In the genomic region with DNA sequence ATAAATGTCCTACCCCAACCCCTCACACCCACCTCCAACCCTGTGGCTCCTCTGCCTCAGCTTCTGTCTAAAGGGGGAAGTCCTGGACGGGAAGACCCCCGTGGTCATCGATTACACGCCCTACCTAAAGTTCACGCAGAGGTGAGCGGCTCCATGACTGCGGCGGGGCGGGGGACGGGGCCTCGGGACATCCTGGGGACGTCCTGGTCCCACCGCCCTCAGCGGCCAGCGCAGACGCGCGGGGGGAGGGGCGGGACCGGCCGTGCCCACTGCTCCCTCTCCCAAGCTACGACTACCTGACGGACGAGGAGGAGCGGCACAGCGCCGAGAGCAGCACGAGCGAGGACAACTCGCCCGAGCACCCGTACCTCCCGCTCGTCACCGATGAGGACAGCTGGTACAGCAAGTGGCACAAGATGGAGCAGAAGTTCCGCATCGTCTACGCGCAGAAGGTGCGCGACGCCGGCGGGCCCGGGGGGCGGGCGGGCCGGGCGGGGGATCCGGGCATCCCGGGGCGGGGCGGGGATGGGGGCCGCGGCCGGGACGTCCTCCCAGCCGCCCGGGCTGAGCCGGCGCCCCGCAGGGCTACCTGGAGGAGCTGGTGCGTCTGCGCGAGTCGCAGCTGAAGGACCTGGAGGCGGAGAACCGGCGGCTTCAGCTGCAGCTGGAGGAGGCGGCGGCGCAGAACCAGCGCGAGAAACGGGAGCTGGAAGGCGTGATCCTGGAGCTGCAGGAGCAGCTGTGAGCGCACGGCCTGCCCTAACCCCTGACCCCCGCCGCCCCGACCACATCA, we compare ENCODE assay signal across 8 cellular contexts. TPM values are rescaled to one million over a fixed set of nuclear protein-coding genes. Genes with fewer than 3 reads are reported as not detected.
DNase-seq lines count a peak whose midpoint lies in the region; ATAC-seq, FAIRE-seq and TF ChIP-seq lines count a peak whose summit lies in the region.

No MANE protein-coding gene starts in this region.

- peaks cover 2 to 8% of the 10 kb centered on the region in 2 experiments for H4K20me1 ChIP-seq in H1 (replicated peaks in 1 of 2; ENCODE audit: control insufficient read depth in 1 of 2, insufficient read depth in 2 of 2, low read length in 2 of 2)

- no peaks in the 10 kb centered on the region for H3K79me1 ChIP-seq in H1 (ENCODE audit: low read depth, low read length)

- TF ChIP-seq CTCF in AG04450 (IDR thresholded peaks at IDR 0.05; ENCODE audit: low read depth, low read length): no peak
- no peak for TF ChIP-seq CTCF in GM20000 (IDR thresholded peaks at IDR 0.05; ENCODE audit: extremely low read depth, missing control alignments)
- no peak for TF ChIP-seq CTCF in H1 (IDR thresholded peaks at IDR 0.05; ENCODE audit: control extremely low read depth in 1 of 3, insufficient read depth in 1 of 3, low read depth in 1 of 3, low read length in 3 of 3)
- no peak for TF ChIP-seq CTCF in parathyroid adenoma (IDR thresholded peaks at IDR 0.05)

- H3K14ac ChIP-seq in H1 (ENCODE audit: insufficient read length): no peak overlapping the region

- peak overlapping the region; percentile 25; the same call in 1 of the 2 replicates for H2BK15ac ChIP-seq in H1 (ENCODE audit: low read length)

- peak overlapping the region; percentile 80 for H3K4me3 Mint-ChIP-seq in T-helper 2 cell treated with Interferon-gamma antibody and Interleukin-4, amounts not matched to agents 5 μg/mL and 100 μg/mL, for 36 hours

- ATAC-seq in HG02884 (IDR thresholded peaks at IDR 0.05; ENCODE audit: unreplicated experiment) (no peak), HG03045 (IDR thresholded peaks at IDR 0.05; ENCODE audit: unreplicated experiment) (no peak)

- peaks cover 5% of the 10 kb centered on the region for H3K36me3 Mint-ChIP-seq in T-helper 2 cell treated with Interferon-gamma antibody and Interleukin-4, amounts not matched to agents 5 μg/mL and 100 μg/mL, for 36 hours (ENCODE audit: low read depth)

- WGBS in H1 (ENCODE audit: extremely low coverage in 1 of 2, insufficient coverage in 1 of 2, insufficient read length in 1 of 2, insufficient replicate concordance in 2 of 2, low coverage in 1 of 2, low lambda C conversion rate in 2 of 2, missing lambda C conversion rate in 1 of 2), 2 experiments: 1% methylated on average over 16 of the region's 81 CpGs; no CpG with 5 or more reads in 1 of the 2 experiments

- H2BK12ac ChIP-seq in H1 (ENCODE audit: low read depth, low read length): peak overlapping the region; percentile 75; the same call in 1 of the 2 replicates

- no peak overlapping the region for H2AK5ac ChIP-seq in H1 (ENCODE audit: low read depth, low read length)

- H4K91ac ChIP-seq in H1 (replicated peaks; ENCODE audit: insufficient read length, low read length): peak overlapping the region; percentile 51

- H3K4me2 ChIP-seq in H1 (ENCODE audit: insufficient read depth in 1 of 2, low read depth in 2 of 2, low read length in 2 of 2): peak overlapping the region; percentile 97 to 99
- peak overlapping the region; percentile 77 for H3K4me2 ChIP-seq in parathyroid adenoma (ENCODE audit: low read length)

- H2AFZ ChIP-seq in H1 (ENCODE audit: low read length) (peak overlapping the region; percentile 55; the same call in 1 of the 2 replicates), parathyroid adenoma (no peak overlapping the region)

- H3K9me3 Mint-ChIP-seq in T-helper 2 cell treated with Interferon-gamma antibody and Interleukin-4, amounts not matched to agents 5 μg/mL and 100 μg/mL, for 36 hours: no peaks in the 10 kb centered on the region

- peaks cover 7 to 36% (median 29%) of the 10 kb centered on the region in 4 experiments for H3K4me1 ChIP-seq in H1 (replicated peaks in 1 of 4; ENCODE audit: control insufficient read depth in 3 of 4, insufficient read depth in 4 of 4, low read length in 3 of 4)
- peaks cover 8% of the 10 kb centered on the region for H3K4me1 ChIP-seq in parathyroid adenoma

- H3K4me3 ChIP-seq in AG04450 (ENCODE audit: low read depth, low read length) (peak overlapping the region; percentile 52), H1 (ENCODE audit: extremely low read depth in 1 of 4, insufficient read depth in 2 of 4, low read depth in 3 of 4, low read length in 4 of 4) (peak overlapping the region; percentile 40 to 67 (median 60)), parathyroid adenoma (ENCODE audit: low read depth, low read length) (peak overlapping the region; percentile 37)

- H3K18ac ChIP-seq in H1 (ENCODE audit: extremely low read depth, low read length): peak overlapping the region; percentile 25

- H3K27me3 ChIP-seq in AG04450 (ENCODE audit: control insufficient read depth, insufficient read depth, low read length) (peaks cover 56% of the 10 kb centered on the region), H1 (replicated peaks in 1 of 4; ENCODE audit: control insufficient read depth in 3 of 4, extremely low read depth in 1 of 4, insufficient read depth in 3 of 4, low read length in 3 of 4) (peaks cover 0 to 19% (median 17%) of the 10 kb centered on the region in 4 experiments; a peak in 6 of 7 replicates), parathyroid adenoma (ENCODE audit: control insufficient read depth, insufficient read depth, low read length) (no peaks in the 10 kb centered on the region)

- no peak overlapping the region for H4K5ac ChIP-seq in H1 (ENCODE audit: insufficient read length, low read depth, low read length)

- TF ChIP-seq RAD21 in H1 (IDR thresholded peaks at IDR 0.05 in 1 of 2, conservative IDR thresholded peaks at IDR 0.05 in 1 of 2; ENCODE audit: low read depth in 2 of 2, low read length in 2 of 2): no peak

- peak overlapping the region; percentile 16; the same call in 1 of the 2 replicates for H2BK5ac ChIP-seq in H1 (ENCODE audit: low read depth, low read length)

- H3K36me3 ChIP-seq in H1 (ENCODE audit: control insufficient read depth in 2 of 4, insufficient read depth in 4 of 4, low read length in 3 of 4) (peaks cover 0 to 7% (median 3%) of the 10 kb centered on the region in 4 experiments; a peak in 4 of 8 replicates), parathyroid adenoma (ENCODE audit: control insufficient read depth, insufficient read depth, low read length) (no peaks in the 10 kb centered on the region)

- H3K27ac ChIP-seq in AG04450 (ENCODE audit: low read depth, low read length) (no peak overlapping the region), H1 (ENCODE audit: low read depth, low read length) (no peak overlapping the region), parathyroid adenoma (peak overlapping the region; percentile 65)

- no peak overlapping the region for H3K27ac Mint-ChIP-seq in T-helper 2 cell treated with Interferon-gamma antibody and Interleukin-4, amounts not matched to agents 5 μg/mL and 100 μg/mL, for 36 hours

- TF ChIP-seq EP300 in H1 (IDR thresholded peaks at IDR 0.05; ENCODE audit: borderline replicate concordance in 1 of 2, low read depth in 2 of 2, low read length in 2 of 2): no peak

- no peak overlapping the region for H2BK120ac ChIP-seq in H1 (replicated peaks; ENCODE audit: low read depth, low read length)

- FAIRE-seq in H1 (lab: Jason Lieb, UNC): no peak

- H3K9ac ChIP-seq in H1 (replicated peaks in 1 of 4; ENCODE audit: extremely low read depth in 1 of 4, low read depth in 3 of 4, low read length in 3 of 4): no peak overlapping the region
- H3K9ac ChIP-seq in parathyroid adenoma: no peak overlapping the region

- peak overlapping the region; percentile 53 for H4K8ac ChIP-seq in H1 (ENCODE audit: extremely low read depth, insufficient read depth, low read length)

- H3K27me3 Mint-ChIP-seq in T-helper 2 cell treated with Interferon-gamma antibody and Interleukin-4, amounts not matched to agents 5 μg/mL and 100 μg/mL, for 36 hours (ENCODE audit: low read depth): peaks cover 52% of the 10 kb centered on the region

- DNase-seq in AG04450 (ENCODE audit: low read depth, low spot score): no peak
- peak; percentile 82 for DNase-seq in GM20000 (ENCODE audit: low spot score)
- DNase-seq in T-helper 2 cell treated with Interferon-gamma antibody and Interleukin-4, amounts not matched to agents 5 μg/mL and 100 μg/mL, for 36 hours (ENCODE audit: low spot score): peak; percentile 46
- peak in 1 of 2 experiments; percentile 81 for DNase-seq in H1 (ENCODE audit: low read depth in 1 of 2, low spot score in 2 of 2)
- DNase-seq in OCI-M2 (lab: John Stamatoyannopoulos, UW; ENCODE audit: unreplicated experiment): no peak

- no peak overlapping the region for H3K56ac ChIP-seq in H1 (replicated peaks; ENCODE audit: insufficient read length, low read depth, low read length)

- no peak for TF ChIP-seq POLR2A in H1 (IDR thresholded peaks at IDR 0.05; ENCODE audit: control extremely low read depth in 1 of 2, low read depth in 2 of 2, low read length in 2 of 2)

- H3K23ac ChIP-seq in H1 (ENCODE audit: insufficient read length): no peak overlapping the region

- POLR2A ChIA-PET in AG04450 (lab: Yijun Ruan, JAX): interaction anchor here (0.6 kb wide), 1 partner anchor 146 kb away, joined by 3 read pairs; no protein-coding TSS in a partner anchor
- POLR2A ChIA-PET in H1 (lab: Charles Lee; ENCODE audit: partially characterized antibody): interaction anchor here (0.7 to 14.6 kb wide), 10 partner anchors 10 to 128 kb away, joined by 3 to 135 read pairs (median 4); a partner anchor contains a TSS

- H3K9me3 ChIP-seq in AG04450 (ENCODE audit: control insufficient read depth, insufficient read depth, low read length) (peaks cover 3% of the 10 kb centered on the region; the same call in 1 of the 2 replicates), H1 (ENCODE audit: insufficient read depth in 2 of 2, low read depth in 1 of 2, low read length in 1 of 2) (no peaks in the 10 kb centered on the region), parathyroid adenoma (ENCODE audit: control insufficient read depth, low read length) (no peaks in the 10 kb centered on the region)

- H3K79me2 ChIP-seq in H1 (ENCODE audit: control insufficient read depth in 1 of 2, insufficient read depth in 2 of 2, low read length in 2 of 2) (no peaks in the 10 kb centered on the region), parathyroid adenoma (no peaks in the 10 kb centered on the region)

- CTCF ChIA-PET in AG04450 (lab: Charles Lee) (interaction anchor here (0.7 kb wide), 1 partner anchor 16 kb away, joined by 4 read pairs; no protein-coding TSS in a partner anchor), H1 (lab: Charles Lee; ENCODE audit: partially characterized antibody) (interaction anchor here (0.8 to 5.3 kb wide), 8 partner anchors 14 to 111 kb away, joined by 3 to 42 read pairs (median 4); no protein-coding TSS in a partner anchor)

- peaks cover 9% of the 10 kb centered on the region for H3K4me1 Mint-ChIP-seq in T-helper 2 cell treated with Interferon-gamma antibody and Interleukin-4, amounts not matched to agents 5 μg/mL and 100 μg/mL, for 36 hours (ENCODE audit: low read depth)

- no peak overlapping the region for H3K4ac ChIP-seq in H1 (replicated peaks; ENCODE audit: insufficient read length, low read depth, low read length)

- H3K23me2 ChIP-seq in H1 (ENCODE audit: low read depth, low read length): peaks cover 14% of the 10 kb centered on the region

- H2BK20ac ChIP-seq in H1 (ENCODE audit: low read length): no peak overlapping the region

RNA-seq across cellular contexts. Expression of a gene that starts 6.7 kb away (rescaled TPM):
- polyA plus RNA-seq in AG04450 (2011; rRNA removed) (0.11 TPM in 1 of 2 replicates, not detected in the other), H1 (2011; rRNA removed) (13.8 and 15.6 TPM in 2 replicates)
- polyA minus RNA-seq in AG04450 (2011; rRNA and poly(A)+ RNA removed): not detected in 2 replicates
- 6.1 and 6.4 TPM in 2 replicates for total RNA-seq in H1 (2021; fragmentation: NEBNext Ultra II Directional; extraction: Animal tissue kit (Norgen Biotek cat#: 25700))
- 11.9 TPM for polyA plus RNA-seq in H1 (2011; cell fraction: cytosol; rRNA removed)
- polyA plus RNA-seq in H1 (2011; cell fraction: nucleus; rRNA removed): 23.7 TPM
- polyA plus RNA-seq in H1 (2012, experiment 1 of 2): 4.5 to 8.2 TPM (median 6.2 TPM) in 4 replicates
- polyA plus RNA-seq in H1 (2012, experiment 2 of 2): 5.1 TPM
- polyA plus RNA-seq in H1 (2013, experiment 1 of 2): 4.7 TPM
- polyA plus RNA-seq in H1 (2013, experiment 2 of 2): 4.5 TPM
- 3.8 and 4.3 TPM in 2 replicates for polyA minus RNA-seq in H1 (2011; rRNA and poly(A)+ RNA removed)
- polyA minus RNA-seq in H1 (2011; cell fraction: cytosol; rRNA and poly(A)+ RNA removed): 6.8 TPM
- polyA minus RNA-seq in H1 (2011; cell fraction: nucleus; rRNA and poly(A)+ RNA removed): 3.4 TPM

RNA-seq across cellular contexts. Expression of a gene that starts 9.6 kb away (rescaled TPM):
- polyA plus RNA-seq in AG04450 (2011; rRNA removed) (32.1 and 43.4 TPM in 2 replicates), H1 (2011; rRNA removed) (291 and 408 TPM in 2 replicates)
- 22.4 and 34.7 TPM in 2 replicates for polyA minus RNA-seq in AG04450 (2011; rRNA and poly(A)+ RNA removed)
- total RNA-seq in H1 (2021; fragmentation: NEBNext Ultra II Directional; extraction: Animal tissue kit (Norgen Biotek cat#: 25700)): 189 and 200 TPM in 2 replicates
- 282 TPM for polyA plus RNA-seq in H1 (2011; cell fraction: cytosol; rRNA removed)
- polyA plus RNA-seq in H1 (2011; cell fraction: nucleus; rRNA removed): 575 TPM
- polyA plus RNA-seq in H1 (2012, experiment 1 of 2): 156 to 250 TPM (median 229 TPM) in 4 replicates
- 230 TPM for polyA plus RNA-seq in H1 (2012, experiment 2 of 2)
- polyA plus RNA-seq in H1 (2013, experiment 1 of 2): 181 TPM
- 173 TPM for polyA plus RNA-seq in H1 (2013, experiment 2 of 2)
- 74.8 and 88.3 TPM in 2 replicates for polyA minus RNA-seq in H1 (2011; rRNA and poly(A)+ RNA removed)
- 85.4 TPM for polyA minus RNA-seq in H1 (2011; cell fraction: cytosol; rRNA and poly(A)+ RNA removed)
- polyA minus RNA-seq in H1 (2011; cell fraction: nucleus; rRNA and poly(A)+ RNA removed): 119 TPM

RNA-seq across cellular contexts. Expression of a gene that starts 30.0 kb away (rescaled TPM):
- polyA plus RNA-seq in AG04450 (2011; rRNA removed): 203 and 322 TPM in 2 replicates
- 66.7 and 90.2 TPM in 2 replicates for polyA minus RNA-seq in AG04450 (2011; rRNA and poly(A)+ RNA removed)
- total RNA-seq in H1 (2021; fragmentation: NEBNext Ultra II Directional; extraction: Animal tissue kit (Norgen Biotek cat#: 25700)): 108 and 117 TPM in 2 replicates
- polyA plus RNA-seq in H1 (2011; rRNA removed): 387 and 526 TPM in 2 replicates
- 143 TPM for polyA plus RNA-seq in H1 (2011; cell fraction: cytosol; rRNA removed)
- polyA plus RNA-seq in H1 (2011; cell fraction: nucleus; rRNA removed): 360 TPM
- polyA plus RNA-seq in H1 (2012, experiment 1 of 2): 137 to 183 TPM (median 169 TPM) in 4 replicates
- 165 TPM for polyA plus RNA-seq in H1 (2012, experiment 2 of 2)
- 258 TPM for polyA plus RNA-seq in H1 (2013, experiment 1 of 2)
- 236 TPM for polyA plus RNA-seq in H1 (2013, experiment 2 of 2)
- 66.1 and 115 TPM in 2 replicates for polyA minus RNA-seq in H1 (2011; rRNA and poly(A)+ RNA removed)
- 135 TPM for polyA minus RNA-seq in H1 (2011; cell fraction: cytosol; rRNA and poly(A)+ RNA removed)
- 88.4 TPM for polyA minus RNA-seq in H1 (2011; cell fraction: nucleus; rRNA and poly(A)+ RNA removed)

RNA-seq across cellular contexts. Expression of a gene that starts 47.1 kb away (rescaled TPM):
- polyA plus RNA-seq in AG04450 (2011; rRNA removed): not detected in 2 replicates
- polyA minus RNA-seq in AG04450 (2011; rRNA and poly(A)+ RNA removed): not detected in 2 replicates
- 0.08 TPM in 1 of 2 replicates, not detected in the other for total RNA-seq in H1 (2021; fragmentation: NEBNext Ultra II Directional; extraction: Animal tissue kit (Norgen Biotek cat#: 25700))
- 0.08 and 0.09 TPM in 2 replicates for polyA plus RNA-seq in H1 (2011; rRNA removed)
- polyA plus RNA-seq in H1 (2011; cell fraction: cytosol; rRNA removed): 0.09 TPM
- 0.30 TPM for polyA plus RNA-seq in H1 (2011; cell fraction: nucleus; rRNA removed)
- 0.04 to 0.18 TPM (median 0.17 TPM) in 3 of 4 replicates, not detected in the other for polyA plus RNA-seq in H1 (2012, experiment 1 of 2)
- polyA plus RNA-seq in H1 (2012, experiment 2 of 2): not detected
- 0.02 TPM for polyA plus RNA-seq in H1 (2013, experiment 1 of 2)
- 0.04 TPM for polyA plus RNA-seq in H1 (2013, experiment 2 of 2)
- polyA minus RNA-seq in H1 (2011; rRNA and poly(A)+ RNA removed): not detected in 2 replicates
- polyA minus RNA-seq in H1 (2011; cell fraction: cytosol; rRNA and poly(A)+ RNA removed): not detected
- polyA minus RNA-seq in H1 (2011; cell fraction: nucleus; rRNA and poly(A)+ RNA removed): not detected

RNA-seq across cellular contexts. Expression of a gene that starts 48.6 kb away (rescaled TPM):
- polyA plus RNA-seq in AG04450 (2011; rRNA removed): 5.3 and 8.0 TPM in 2 replicates
- polyA minus RNA-seq in AG04450 (2011; rRNA and poly(A)+ RNA removed): 3.0 and 4.8 TPM in 2 replicates
- total RNA-seq in H1 (2021; fragmentation: NEBNext Ultra II Directional; extraction: Animal tissue kit (Norgen Biotek cat#: 25700)): 23.9 and 24.1 TPM in 2 replicates
- 21.9 and 31.8 TPM in 2 replicates for polyA plus RNA-seq in H1 (2011; rRNA removed)
- 21.7 TPM for polyA plus RNA-seq in H1 (2011; cell fraction: cytosol; rRNA removed)
- 37.0 TPM for polyA plus RNA-seq in H1 (2011; cell fraction: nucleus; rRNA removed)
- polyA plus RNA-seq in H1 (2012, experiment 1 of 2): 10.4 to 25.0 TPM (median 21.9 TPM) in 4 replicates
- 11.7 TPM for polyA plus RNA-seq in H1 (2012, experiment 2 of 2)
- 15.4 TPM for polyA plus RNA-seq in H1 (2013, experiment 1 of 2)
- polyA plus RNA-seq in H1 (2013, experiment 2 of 2): 15.9 TPM
- 14.7 and 17.9 TPM in 2 replicates for polyA minus RNA-seq in H1 (2011; rRNA and poly(A)+ RNA removed)
- polyA minus RNA-seq in H1 (2011; cell fraction: cytosol; rRNA and poly(A)+ RNA removed): 22.5 TPM
- 24.7 TPM for polyA minus RNA-seq in H1 (2011; cell fraction: nucleus; rRNA and poly(A)+ RNA removed)

Comparison
In these comparisons a context has a peak if more than half of its experiments do, and no peak if none do; other contexts are left out.
1. DNase-seq: peak in GM20000 (single experiment) and T-helper 2 cell treated with Interferon-gamma antibody and Interleukin-4, amounts not matched to agents 5 μg/mL and 100 μg/mL, for 36 hours (single experiment); none in AG04450 (single experiment) and OCI-M2 (single experiment).
2. Peak in every context shown above with its lines, with median percentiles within 50 percentile points of each other: H3K4me3 ChIP-seq.